Comparison of ENCODE assay signal across 16 cellular contexts in genomic region chr2:148124271-148124670, GRCh38.
"Had no signal": no experiment of that assay in that cellular context is flagged by ENCODE, and none has a peak within 500 bp of the region (broad histone marks: within the 10 kb centered on the region; RNA-seq: fewer than 3 reads in every experiment).

No MANE protein-coding gene starts in this region.

- H3K4me1 Mint-ChIP-seq: endodermal cell; stimulated activated memory B cell treated with anti-CD40 and anti-IgM and Interleukin-4, amounts not matched to agents 10 μg/mL and 1 μg/mL and 100 μg/mL, for 72 hours; WTC11 had no signal

- H3K27ac Mint-ChIP-seq: activated naive CD8-positive, alpha-beta T cell; activated T-cell treated with anti-CD3 and anti-CD28 coated beads, Interleukin-2, amount 50 U/mL, for 72 hours; endodermal cell; stimulated activated memory B cell treated with anti-CD40 and anti-IgM and Interleukin-4, amounts not matched to agents 10 μg/mL and 1 μg/mL and 100 μg/mL, for 72 hours; WTC11 had no signal

- ATAC-seq: activated T-cell treated with anti-CD3 and anti-CD28 coated beads, Interleukin-2, amount 50 U/mL, for 72 hours; left cardiac atrium; naive thymus-derived CD4-positive, alpha-beta T cell; stimulated activated memory B cell treated with anti-CD40 and anti-IgM and Interleukin-4, amounts not matched to agents 10 μg/mL and 1 μg/mL and 100 μg/mL, for 72 hours; WTC11 had no signal

- H3K4me1 ChIP-seq: tibial artery, vagina had no signal

- H3K4me3 Mint-ChIP-seq: activated naive CD8-positive, alpha-beta T cell; activated T-cell treated with anti-CD3 and anti-CD28 coated beads, Interleukin-2, amount 50 U/mL, for 72 hours; endodermal cell; naive thymus-derived CD4-positive, alpha-beta T cell; stimulated activated memory B cell treated with anti-CD40 and anti-IgM and Interleukin-4, amounts not matched to agents 10 μg/mL and 1 μg/mL and 100 μg/mL, for 72 hours; WTC11 had no signal

- H3K27me3 Mint-ChIP-seq: activated naive CD8-positive, alpha-beta T cell; naive thymus-derived CD4-positive, alpha-beta T cell; stimulated activated memory B cell treated with anti-CD40 and anti-IgM and Interleukin-4, amounts not matched to agents 10 μg/mL and 1 μg/mL and 100 μg/mL, for 72 hours had no signal

- H3K4me3 ChIP-seq: lung, ovary, tibial artery, vagina had no signal

- H3K9me3 Mint-ChIP-seq: activated T-cell treated with anti-CD3 and anti-CD28 coated beads, Interleukin-2, amount 50 U/mL, for 72 hours; endodermal cell; stimulated activated memory B cell treated with anti-CD40 and anti-IgM and Interleukin-4, amounts not matched to agents 10 μg/mL and 1 μg/mL and 100 μg/mL, for 72 hours had no signal

- H3K27ac ChIP-seq: ovary, tibial artery, vagina had no signal

- DNase-seq: activated CD4-positive, alpha-beta T cell treated with anti-CD3 and anti-CD28 coated beads for 4 hours; activated CD8-positive, alpha-beta memory T cell treated with anti-CD3 and anti-CD28 coated beads, Interleukin-2, amount 50 U/mL, for 48 hours; activated gamma-delta T cell; activated T-cell treated with anti-CD3 and anti-CD28 coated beads, Interleukin-2, amount 50 U/mL, for 72 hours; endodermal cell; left cardiac atrium; naive thymus-derived CD4-positive, alpha-beta T cell; ovary; stimulated activated CD4-positive, alpha-beta T cell treated with anti-CD3 and anti-CD28 coated beads, Interleukin-2, amount 100 ng/mL, for 48 hours; T-helper 2 cell; tibial artery had no signal

- H3K27me3 ChIP-seq: ovary, tibial artery, vagina had no signal

- H3K9me3 ChIP-seq: ovary, tibial artery, vagina had no signal

- H3K36me3 ChIP-seq: ovary, tibial artery, vagina had no signal
